Comparison of ENCODE assay signal across 32 cellular contexts in genomic region chr10:28010821-28011220, GRCh38. TPM values are rescaled to one million over a fixed set of nuclear protein-coding genes. Genes with fewer than 3 reads are reported as not detected.
"Had no signal": no experiment of that assay in that cellular context is flagged by ENCODE, and none has a peak within 500 bp of the region (broad histone marks: within the 10 kb centered on the region; RNA-seq: fewer than 3 reads in every experiment).

No MANE protein-coding gene starts in this region.

- H3K27ac ChIP-seq: neural progenitor cell, ovary, parathyroid adenoma, psoas muscle, skin epidermis, spleen, suprapubic skin, testis, tibial artery, transverse colon, upper lobe of left lung, vagina had no signal

- H3K36me3 ChIP-seq: neural progenitor cell, ovary, spleen, suprapubic skin, tibial artery, transverse colon, upper lobe of left lung, vagina had no signal

- H3K4me2 ChIP-seq: neural progenitor cell, smooth muscle cell had no signal

- H3K4me3 ChIP-seq: neural progenitor cell, ovary, psoas muscle, skin epidermis, smooth muscle cell, spleen, suprapubic skin, testis, tibial artery, transverse colon, upper lobe of left lung, vagina had no signal

- ATAC-seq: natural killer cell; psoas muscle; right cardiac atrium; sciatic nerve; stimulated activated memory B cell treated with anti-CD40 and anti-IgM and Interleukin-4, amounts not matched to agents 10 μg/mL and 1 μg/mL and 100 μg/mL, for 72 hours; stimulated activated naive CD8-positive, alpha-beta T cell treated with anti-CD3 and anti-CD28 coated beads, Interleukin-15, amount 100 ng/mL, for 72 hours; stimulated activated naive CD8-positive, alpha-beta T cell treated with anti-CD3 and anti-CD28 coated beads, Interleukin-15, Interleukin-2, amounts not matched to agents 100 U/mL and 50 U/mL, for 24 hours had no signal

- H3K9me3 Mint-ChIP-seq: stimulated activated naive CD8-positive, alpha-beta T cell treated with anti-CD3 and anti-CD28 coated beads, Interleukin-15, amount 100 ng/mL, for 72 hours had no signal

- FAIRE-seq: urothelium cell line had no signal

- H3K9ac ChIP-seq: neural progenitor cell, parathyroid adenoma had no signal

- H3K4me1 ChIP-seq: parathyroid adenoma, psoas muscle, spleen, suprapubic skin, testis, tibial artery, transverse colon, upper lobe of left lung, vagina had no signal

- H3K79me2 ChIP-seq: parathyroid adenoma had no signal

- H3K36me3 Mint-ChIP-seq: natural killer cell; neural progenitor cell; stimulated activated memory B cell treated with anti-CD40 and anti-IgM and Interleukin-4, amounts not matched to agents 10 μg/mL and 1 μg/mL and 100 μg/mL, for 72 hours had no signal

- H3K27me3 Mint-ChIP-seq: stimulated activated memory B cell treated with anti-CD40 and anti-IgM and Interleukin-4, amounts not matched to agents 10 μg/mL and 1 μg/mL and 100 μg/mL, for 72 hours had no signal

- H3K27ac Mint-ChIP-seq: natural killer cell; nephron; neural progenitor cell; progenitor cell of endocrine pancreas; stimulated activated memory B cell treated with anti-CD40 and anti-IgM and Interleukin-4, amounts not matched to agents 10 μg/mL and 1 μg/mL and 100 μg/mL, for 72 hours; stimulated activated naive CD8-positive, alpha-beta T cell treated with anti-CD3 and anti-CD28 coated beads, Interleukin-15, amount 100 ng/mL, for 72 hours had no signal

- H3K4me1 Mint-ChIP-seq: natural killer cell; nephron; neural progenitor cell; stimulated activated memory B cell treated with anti-CD40 and anti-IgM and Interleukin-4, amounts not matched to agents 10 μg/mL and 1 μg/mL and 100 μg/mL, for 72 hours had no signal

- H2AFZ ChIP-seq: neural progenitor cell, parathyroid adenoma had no signal

- H3K27me3 ChIP-seq: neural progenitor cell, ovary, spleen, testis, tibial artery, transverse colon, upper lobe of left lung, vagina had no signal

- H3K4me3 Mint-ChIP-seq: natural killer cell; nephron; neural progenitor cell; stimulated activated memory B cell treated with anti-CD40 and anti-IgM and Interleukin-4, amounts not matched to agents 10 μg/mL and 1 μg/mL and 100 μg/mL, for 72 hours; stimulated activated naive CD8-positive, alpha-beta T cell treated with anti-CD3 and anti-CD28 coated beads, Interleukin-15, amount 100 ng/mL, for 72 hours had no signal

- H3K9me3 ChIP-seq: ovary, psoas muscle, suprapubic skin, testis, tibial artery, transverse colon, upper lobe of left lung, vagina had no signal

- DNase-seq: natural killer cell; occipital lobe; ovary; posterior cingulate gyrus; psoas muscle; right cardiac atrium; spleen; stimulated activated CD4-positive, alpha-beta T cell treated with anti-CD3 and anti-CD28 coated beads, Interleukin-12 subunit alpha, Interleukin-12 subunit beta, amount 100 ng/mL, for 4 hours; stimulated activated CD4-positive, alpha-beta T cell treated with anti-CD3 and anti-CD28 coated beads, Interleukin-1b, Interleukin-23, amount 100 ng/mL, for 48 hours; stimulated activated CD4-positive, alpha-beta T cell treated with anti-CD3 and anti-CD28 coated beads, Interleukin-4, amount 100 ng/mL, for 1 hour; stimulated activated CD4-positive, alpha-beta T cell treated with anti-CD3 and anti-CD28 coated beads, Interleukin-4, amount 100 ng/mL, for 4 hours; stimulated activated CD8-positive, alpha-beta memory T cell treated with anti-CD3 and anti-CD28 coated beads, Interleukin-4, amount 100 ng/mL, for 48 hours; stimulated activated naive CD4-positive, alpha-beta T cell; stimulated activated naive CD8-positive, alpha-beta T cell treated with anti-CD3 and anti-CD28 coated beads, Interleukin-15, amount 100 ng/mL, for 72 hours; stimulated activated naive CD8-positive, alpha-beta T cell treated with anti-CD3 and anti-CD28 coated beads, Interleukin-15, Interleukin-2, amounts not matched to agents 100 U/mL and 50 U/mL, for 24 hours; substantia nigra; testis; tibial artery; transverse colon; upper lobe of left lung had no signal

RNA-seq across cellular contexts. Expression of gene ODAD2, which starts 11.9 kb away (rescaled TPM):
- total RNA-seq: natural killer cell had no signal
- polyA plus RNA-seq: neural cell, smooth muscle cell had no signal
